Comparison of ENCODE assay signal across 12 cellular contexts in the genomic region with DNA sequence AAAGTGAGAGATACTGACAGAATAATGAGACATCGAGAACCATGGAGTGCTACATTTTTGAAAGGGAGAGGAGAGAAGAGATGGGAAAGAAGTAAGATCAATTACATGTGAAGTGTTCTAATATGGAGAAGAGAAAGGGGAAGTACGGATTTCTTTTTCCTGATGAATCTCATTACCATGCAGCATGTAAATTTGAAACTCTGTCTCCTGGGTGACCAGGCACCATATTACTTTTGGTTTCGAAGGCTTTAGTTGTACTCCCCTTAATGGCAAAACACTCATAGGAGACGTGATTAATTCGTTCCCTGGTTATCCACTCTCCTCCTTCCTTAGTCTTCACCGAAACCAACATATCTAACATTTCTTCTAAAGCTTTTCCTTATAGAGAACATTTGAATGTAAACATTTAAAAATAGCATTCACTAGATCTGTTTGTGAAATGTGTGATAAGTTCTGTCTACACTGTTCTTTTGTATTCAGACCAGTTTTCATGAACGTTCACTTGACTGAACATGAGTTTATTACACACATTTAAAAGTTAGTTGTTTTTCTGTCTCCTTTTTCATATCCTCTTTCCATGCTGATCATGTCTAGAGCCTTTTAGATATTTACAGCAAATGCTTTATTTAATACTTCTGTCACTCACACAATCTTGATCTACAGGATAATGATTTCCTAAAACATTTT.
DNase-seq lines count a peak whose midpoint lies in the region; ATAC-seq and TF ChIP-seq lines count a peak whose summit lies in the region.
"Had no signal": no experiment of that assay in that cellular context is flagged by ENCODE, and none has a peak within 500 bp of the region (broad histone marks: within the 10 kb centered on the region; RNA-seq: fewer than 3 reads in every experiment).

No MANE protein-coding gene starts in this region.

- peak; percentile 98 for ATAC-seq in GM18867 (IDR thresholded peaks at IDR 0.05; ENCODE audit: unreplicated experiment)
- ATAC-seq in GM21528 (IDR thresholded peaks at IDR 0.05; ENCODE audit: low FRiP score, unreplicated experiment): peak; percentile 91
- peak; percentile 95 for ATAC-seq in HG03139 (IDR thresholded peaks at IDR 0.05; ENCODE audit: unreplicated experiment)
- no peak for ATAC-seq in WTC11
- ATAC-seq in naive thymus-derived CD4-positive, alpha-beta T cell: no peak
- ATAC-seq: SK-N-SH treated with all-trans-retinoic acid at 6 μM for 48 hours had no signal

- 84% methylated on average over 7 of the region's 7 CpGs for WGBS in prostate gland

- H3K36me3 Mint-ChIP-seq in WTC11: 0 out of 2 replicates have a peak, but pooled peaks cover 2% of the 10 kb centered on the region
- H3K36me3 Mint-ChIP-seq in naive thymus-derived CD4-positive, alpha-beta T cell: no peaks in the 10 kb centered on the region

- no peaks in the 10 kb centered on the region for H3K36me3 ChIP-seq in naive thymus-derived CD4-positive, alpha-beta T cell (ENCODE audit: control insufficient read depth in 2 of 3, insufficient read depth in 3 of 3, low read length in 3 of 3)
- no peaks in the 10 kb centered on the region for H3K36me3 ChIP-seq in prostate gland

- H3K4me1 ChIP-seq in naive thymus-derived CD4-positive, alpha-beta T cell (ENCODE audit: control insufficient read depth in 2 of 2, insufficient read depth in 2 of 2, low read length in 2 of 2): no peaks in the 10 kb centered on the region
- no peaks in the 10 kb centered on the region for H3K4me1 ChIP-seq in prostate gland (replicated peaks)

- no peak for TF ChIP-seq POLR2A in prostate gland (IDR thresholded peaks at IDR 0.05)

- POLR2A ChIA-PET in WTC11 (lab: Charles Lee): no interaction called here
- POLR2A ChIA-PET in naive thymus-derived CD4-positive, alpha-beta T cell (lab: Charles Lee): no interaction called here

- TF ChIP-seq CTCF in WTC11 (IDR thresholded peaks at IDR 0.05) (no peak), prostate gland (IDR thresholded peaks at IDR 0.05) (no peak)

- H3K4me1 Mint-ChIP-seq in WTC11: peaks cover 4% of the 10 kb centered on the region; the same call in 1 of the 2 replicates
- H3K4me1 Mint-ChIP-seq in naive thymus-derived CD4-positive, alpha-beta T cell: peaks cover 0 to 1% (median 0%) of the 10 kb centered on the region in 7 donors

- H3K27ac Mint-ChIP-seq in WTC11: no peak overlapping the region
- no peak overlapping the region for H3K27ac Mint-ChIP-seq in naive thymus-derived CD4-positive, alpha-beta T cell

- intact Hi-C loops in naive thymus-derived CD4-positive, alpha-beta T cell (cut with micrococcal nuclease): no loop called here
- intact Hi-C loops in prostate gland (cut with DNase I): no loop called here

- H3K9me3 Mint-ChIP-seq in WTC11: peaks cover 5% of the 10 kb centered on the region
- H3K9me3 Mint-ChIP-seq in naive thymus-derived CD4-positive, alpha-beta T cell: peaks cover 0 to 1% (median 0%) of the 10 kb centered on the region in 11 donors

- H3K4me3 Mint-ChIP-seq in WTC11: no peak overlapping the region
- no peak overlapping the region for H3K4me3 Mint-ChIP-seq in naive thymus-derived CD4-positive, alpha-beta T cell

- no peaks in the 10 kb centered on the region for H3K27me3 ChIP-seq in naive thymus-derived CD4-positive, alpha-beta T cell (ENCODE audit: control insufficient read depth in 2 of 2, insufficient read depth in 2 of 2, low read length in 2 of 2)
- H3K27me3 ChIP-seq in prostate gland (replicated peaks; ENCODE audit: insufficient read depth): no peaks in the 10 kb centered on the region

- peaks cover 13% of the 10 kb centered on the region for H3K27me3 Mint-ChIP-seq in WTC11 (ENCODE audit: low read depth)
- H3K27me3 Mint-ChIP-seq in naive thymus-derived CD4-positive, alpha-beta T cell: peaks cover 14 to 33% (median 24%) of the 10 kb centered on the region in 5 donors

- no peak overlapping the region for H3K27ac ChIP-seq in naive thymus-derived CD4-positive, alpha-beta T cell (ENCODE audit: low read depth, low read length)
- H3K27ac ChIP-seq in prostate gland: no peak overlapping the region

- no peak overlapping the region for H3K4me3 ChIP-seq in naive thymus-derived CD4-positive, alpha-beta T cell (ENCODE audit: low read length)
- no peak overlapping the region for H3K4me3 ChIP-seq in prostate gland

- peak; percentile 2 for DNase-seq in RPMI7951 (ENCODE audit: low read depth)
- DNase-seq in WTC11 (ENCODE audit: low spot score): no peak
- no peak for DNase-seq in naive thymus-derived CD4-positive, alpha-beta T cell
- DNase-seq in prostate gland (ENCODE audit: low spot score): no peak
- no peak for DNase-seq in T-helper 9 cell
- DNase-seq: amniotic stem cell; effector CD4-positive, alpha-beta T cell; trophoblast cell had no signal

- H3K9me3 ChIP-seq in naive thymus-derived CD4-positive, alpha-beta T cell (ENCODE audit: control insufficient read depth in 2 of 3, low read length in 3 of 3): no peaks in the 10 kb centered on the region
- no peaks in the 10 kb centered on the region for H3K9me3 ChIP-seq in prostate gland

- CTCF ChIA-PET in WTC11 (lab: Charles Lee): no interaction called here
- CTCF ChIA-PET in naive thymus-derived CD4-positive, alpha-beta T cell (lab: Charles Lee): no interaction called here

TF ChIP-seq in WTC11, 78 proteins besides CTCF, POLR2A, EP300 and RAD21:
- TF ChIP-seq CREB1 (CRISPR knock-in tag; IDR thresholded peaks at IDR 0.05) (no peak), RORB (CRISPR knock-in tag; IDR thresholded peaks at IDR 0.05) (no peak)

Comparison
In these comparisons a context has a peak if more than half of its experiments do, and no peak if none do; other contexts are left out.
1. ATAC-seq: peak in GM18867 (single experiment), GM21528 (single experiment) and HG03139 (single experiment); none in WTC11 (single experiment) and naive thymus-derived CD4-positive, alpha-beta T cell (single experiment).